Comparison of ENCODE assay signal across 25 cellular contexts in the genomic region with DNA sequence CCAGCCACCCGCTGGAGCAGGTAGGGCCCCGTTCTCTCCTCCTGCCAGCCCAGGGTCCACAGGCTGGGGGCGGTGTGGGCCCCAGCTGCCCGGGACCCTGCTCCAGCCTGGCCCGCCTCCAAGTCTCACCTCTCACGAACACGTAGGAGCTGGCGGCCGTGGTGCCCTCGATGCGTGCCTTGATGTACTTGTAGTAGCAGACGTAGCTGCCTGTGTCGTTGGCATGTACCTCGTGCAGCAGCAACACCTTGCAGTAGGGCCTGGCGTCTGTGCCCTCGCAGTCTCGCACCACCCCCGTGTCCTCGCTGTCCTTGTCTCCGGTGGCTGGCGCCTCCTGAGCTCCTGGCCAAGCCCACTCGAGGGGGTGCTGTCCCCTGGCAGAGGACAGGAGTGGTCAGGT. TPM values are rescaled to one million over a fixed set of nuclear protein-coding genes. Genes with fewer than 3 reads are reported as not detected.
"Had no signal": no experiment of that assay in that cellular context is flagged by ENCODE, and none has a peak within 500 bp of the region (broad histone marks: within the 10 kb centered on the region; RNA-seq: fewer than 3 reads in every experiment).

No MANE protein-coding gene starts in this region.

- H3K4me3 ChIP-seq: MG63, SJCRH30 had no signal

- FAIRE-seq: HepG2, RCC 7860 had no signal

- DNase-seq: IMR-90, Karpas-422, KG1, MG63, NCI-H1092, NCI-H1105 treated with DMSO at 0.1 percent for 48 hours, NCI-H1417 treated with DMSO at 0.1 percent for 48 hours, NCI-H146, NCI-H1694 treated with DMSO at 0.1 percent for 48 hours, NCI-H1930, NCI-H2081, NCI-H2107, NCI-H2227 treated with DMSO at 0.1 percent for 48 hours, NCI-H446, NCI-H510A, NCI-H524 treated with DMSO at 0.1 percent for 48 hours, NCI-H69, NCI-H774, RPMI8226, SHP77 treated with DMSO at 0.1 percent for 48 hours, SJCRH30 had no signal

- ATAC-seq: HepG2, SK-N-SH treated with all-trans-retinoic acid at 6 μM for 48 hours had no signal

- H3K27me3 ChIP-seq: MG63, SJCRH30 had no signal

- H3K4me1 ChIP-seq: SJCRH30 had no signal

- H3K36me3 ChIP-seq: MG63, SJCRH30 had no signal

- H3K9me3 ChIP-seq: MG63, SJCRH30 had no signal

- H3K27ac ChIP-seq: SJCRH30 had no signal

RNA-seq across cellular contexts. Expression of gene FLT4, which starts 19.0 kb away (rescaled TPM):
- total RNA-seq: HepG2 had no signal
- polyA plus RNA-seq: HepG2 had no signal

RNA-seq across cellular contexts. Expression of gene SCGB3A1, which starts 39.1 kb away (rescaled TPM):
- total RNA-seq: HepG2, HT1080, IMR-90, SJCRH30 had no signal
- polyA plus RNA-seq: HepG2, IMR-90 had no signal
